ENCODE assay signal across 8 cellular contexts in the genomic region with DNA sequence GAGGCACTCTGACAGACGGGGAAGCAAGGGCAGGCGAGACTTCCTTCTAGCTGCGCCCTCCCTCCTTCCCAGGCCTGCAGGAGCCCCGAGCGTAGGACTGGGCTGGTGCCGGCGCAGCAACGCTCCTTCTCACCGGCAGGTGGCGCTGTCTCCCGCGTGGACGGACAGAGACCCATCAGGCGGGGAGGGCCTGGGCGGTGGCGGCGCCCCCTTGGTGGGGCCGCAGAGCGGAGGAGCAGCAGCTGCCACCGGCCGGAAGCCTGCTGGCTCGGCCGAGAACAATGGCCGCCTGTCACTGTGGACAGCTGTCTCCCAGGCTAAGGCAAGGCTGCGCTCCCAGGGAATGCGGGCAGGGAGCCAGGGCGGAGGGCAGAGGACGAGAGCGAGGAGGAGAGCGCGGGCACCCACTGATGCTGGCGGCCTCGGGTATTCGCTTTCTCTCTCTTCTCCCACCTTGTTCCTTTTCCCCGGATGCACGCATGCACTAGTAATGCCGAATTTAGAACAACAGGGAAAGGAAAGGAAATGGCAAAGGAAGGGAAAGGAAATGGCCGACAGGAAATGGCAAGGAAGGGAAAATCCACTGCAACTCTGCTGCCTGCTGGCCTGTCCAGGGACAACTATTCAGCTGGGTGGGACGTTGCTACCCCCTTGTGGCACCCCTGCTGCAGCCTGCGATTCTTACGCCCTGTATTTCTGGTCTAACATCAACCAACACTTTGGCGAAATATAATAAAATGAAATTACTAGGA. TPM values are rescaled to one million over a fixed set of nuclear protein-coding genes. Genes with fewer than 3 reads are reported as not detected.
DNase-seq lines count a peak whose midpoint lies in the region; ATAC-seq and TF ChIP-seq lines count a peak whose summit lies in the region.

No MANE protein-coding gene starts in this region.

- peak; percentile 96 for ATAC-seq in stimulated activated naive CD8-positive, alpha-beta T cell treated with anti-CD3 and anti-CD28 coated beads, Interleukin-15, amount 100 ng/mL, for 72 hours

- no peaks in the 10 kb centered on the region for H3K27me3 Mint-ChIP-seq in neural crest cell (ENCODE audit: low read depth)
- H3K27me3 Mint-ChIP-seq in stimulated activated naive CD8-positive, alpha-beta T cell treated with anti-CD3 and anti-CD28 coated beads, Interleukin-15, amount 100 ng/mL, for 72 hours, result no peaks in the 10 kb centered on the region

- H3K27ac Mint-ChIP-seq in neural crest cell (ENCODE audit: unreplicated experiment), result peak overlapping the region; percentile 99
- peak overlapping the region; percentile 95 to 98 for H3K27ac Mint-ChIP-seq in stimulated activated naive CD8-positive, alpha-beta T cell treated with anti-CD3 and anti-CD28 coated beads, Interleukin-15, amount 100 ng/mL, for 72 hours

- H3K4me1 Mint-ChIP-seq in neural crest cell, result peaks cover 44% of the 10 kb centered on the region
- peaks cover 57% of the 10 kb centered on the region for H3K4me1 Mint-ChIP-seq in stimulated activated naive CD8-positive, alpha-beta T cell treated with anti-CD3 and anti-CD28 coated beads, Interleukin-15, amount 100 ng/mL, for 72 hours

- peak; percentile 98 for TF ChIP-seq CTCF in fibroblast of villous mesenchyme (IDR thresholded peaks at IDR 0.05; ENCODE audit: insufficient read depth, low read depth, low read length)
- peak; percentile 99 for TF ChIP-seq CTCF in neural crest cell (conservative IDR thresholded peaks at IDR 0.05)

- peak overlapping the region; percentile 78 for H3K4me3 ChIP-seq in fibroblast of villous mesenchyme (ENCODE audit: low read depth, low read length)

- peak; percentile 20 for DNase-seq in DMS53 treated with DMSO at 0.1 percent for 48 hours (lab: John Stamatoyannopoulos, UW; ENCODE audit: unreplicated experiment)
- DNase-seq in GOT3 (lab: John Stamatoyannopoulos, UW), result peak; percentile 61
- peak; percentile 80 for DNase-seq in LoVo (ENCODE audit: low spot score)
- DNase-seq in activated gamma-delta T cell (lab: John Stamatoyannopoulos, UW), result peak; percentile 73
- peak; percentile 90 for DNase-seq in fibroblast of villous mesenchyme (ENCODE audit: low read depth)
- DNase-seq in neural crest cell (ENCODE audit: low read depth, low spot score), result peak; percentile 100
- DNase-seq in stimulated activated naive CD8-positive, alpha-beta T cell treated with anti-CD3 and anti-CD28 coated beads, Interleukin-15, amount 100 ng/mL, for 72 hours, result peak; percentile 91 to 92

- TF ChIP-seq POLR2A in Raji (IDR thresholded peaks at IDR 0.05; ENCODE audit: insufficient read depth, low read depth, low read length), result 0 out of 2 replicates have a peak, but pooled peaks have one; percentile 25

- peaks cover 3% of the 10 kb centered on the region for H3K36me3 Mint-ChIP-seq in neural crest cell (ENCODE audit: low read depth)

- H3K9me3 Mint-ChIP-seq in neural crest cell, result no peaks in the 10 kb centered on the region
- H3K9me3 Mint-ChIP-seq in stimulated activated naive CD8-positive, alpha-beta T cell treated with anti-CD3 and anti-CD28 coated beads, Interleukin-15, amount 100 ng/mL, for 72 hours, result no peaks in the 10 kb centered on the region

- H3K4me3 Mint-ChIP-seq in neural crest cell, result peak overlapping the region; percentile 85
- peak overlapping the region; percentile 89 to 95 for H3K4me3 Mint-ChIP-seq in stimulated activated naive CD8-positive, alpha-beta T cell treated with anti-CD3 and anti-CD28 coated beads, Interleukin-15, amount 100 ng/mL, for 72 hours

RNA-seq across cellular contexts. Expression of a gene that starts 14.4 kb away (rescaled TPM):
- total RNA-seq in fibroblast of villous mesenchyme (33.2 and 36.7 TPM in 2 replicates), neural crest cell (44.1 and 49.8 TPM in 2 replicates)

RNA-seq across cellular contexts. Expression of a gene that starts 44.3 kb away (rescaled TPM):
- total RNA-seq in fibroblast of villous mesenchyme, result 31.6 and 33.2 TPM in 2 replicates
- 77.0 and 77.5 TPM in 2 replicates for total RNA-seq in neural crest cell

Comparison
In these comparisons a context has a peak if more than half of its experiments do, and no peak if none do; other contexts are left out.
1. Peak in every context shown above with its lines: DNase-seq, ATAC-seq and H3K4me3 ChIP-seq.
2. DNase-seq: peak in every context shown above with its lines; median percentile 100 in neural crest cell; 92 in stimulated activated naive CD8-positive, alpha-beta T cell treated with anti-CD3 and anti-CD28 coated beads, Interleukin-15, amount 100 ng/mL, for 72 hours; 90 in fibroblast of villous mesenchyme; 80 in LoVo; 73 in activated gamma-delta T cell; 61 in GOT3; 20 in DMS53 treated with DMSO at 0.1 percent for 48 hours.